ENCODE assay signal across 15 cellular contexts in the genomic region with DNA sequence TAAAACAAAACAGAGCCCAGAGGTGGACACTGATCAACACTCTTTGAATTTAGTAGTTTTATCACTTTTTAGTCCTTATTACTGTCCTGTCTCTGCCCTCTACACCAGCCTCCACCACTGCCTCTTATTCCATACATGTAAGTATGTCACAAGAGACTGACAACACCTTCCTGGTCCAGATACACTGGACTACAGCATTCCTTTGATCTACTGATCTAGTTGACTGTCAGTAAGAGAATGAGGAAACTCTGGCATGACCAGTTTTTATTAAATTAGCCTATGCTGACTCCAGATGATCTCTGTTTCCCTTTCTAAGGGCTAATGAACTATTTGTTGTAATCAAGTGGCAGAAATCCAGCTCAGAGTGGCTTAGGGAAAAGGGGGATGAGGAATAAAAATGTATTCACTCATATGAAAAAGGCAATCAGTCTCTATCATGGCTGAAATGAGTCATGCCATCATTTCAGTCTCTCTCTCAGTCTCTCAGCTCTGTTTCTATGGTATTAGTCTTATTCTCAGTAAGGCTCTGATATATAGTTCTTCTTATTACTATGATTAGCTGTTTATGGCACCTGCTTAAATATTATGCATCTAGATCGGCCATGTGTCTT. TPM values are rescaled to one million over a fixed set of nuclear protein-coding genes. Genes with fewer than 3 reads are reported as not detected.
A peak's percentile ranks its signal among the peaks of the same experiment; 100 is the strongest.
DNase-seq lines count a peak whose midpoint lies in the region; ATAC-seq and TF ChIP-seq lines count a peak whose summit lies in the region.
"Had no signal": no experiment of that assay in that cellular context is flagged by ENCODE, and none has a peak within 500 bp of the region (broad histone marks: within the 10 kb centered on the region; RNA-seq: fewer than 3 reads in every experiment).

No MANE protein-coding gene starts in this region.

- H3K4me1 ChIP-seq in stomach: peaks cover 39 to 85% (median 64%) of the 10 kb centered on the region in 4 donors
- H3K4me1 ChIP-seq in colonic mucosa: no peaks in the 10 kb centered on the region

- H3K27ac ChIP-seq in stomach (peak overlapping the region; percentile 26 to 97 (median 58)), colonic mucosa (no peak overlapping the region)
- H3K27ac ChIP-seq: thyroid gland had no signal

- no peak for TF ChIP-seq POLR2A in stomach (IDR thresholded peaks at IDR 0.05)

- H3K36me3 ChIP-seq in stomach (peaks cover 0 to 9% (median 5%) of the 10 kb centered on the region in 4 donors), colonic mucosa (no peaks in the 10 kb centered on the region)
- H3K36me3 ChIP-seq: thyroid gland had no signal

- no peak for TF ChIP-seq EP300 in stomach (IDR thresholded peaks at IDR 0.05)

- no peaks in the 10 kb centered on the region for H3K36me3 Mint-ChIP-seq in activated CD4-positive, alpha-beta T cell treated with anti-CD3 and anti-CD28 coated beads for 36 hours (ENCODE audit: low read depth)
- H3K36me3 Mint-ChIP-seq in activated CD4-positive, alpha-beta T cell treated with anti-CD3 and anti-CD28 coated beads, Interleukin-2, amount 10 ng/mL, durations not matched to agents 7 days and 5 days (ENCODE audit: low read depth): no peaks in the 10 kb centered on the region
- H3K36me3 Mint-ChIP-seq: natural killer cell had no signal

- WGBS in stomach, 5 donors: 14 to 54% (median 30%) methylated on average over 1 of the region's 1 CpG

- H3K27me3 ChIP-seq in stomach: no peaks in the 10 kb centered on the region
- no peaks in the 10 kb centered on the region for H3K27me3 ChIP-seq in colonic mucosa
- H3K27me3 ChIP-seq: thyroid gland had no signal

- intact Hi-C loops in activated CD4-positive, alpha-beta T cell treated with anti-CD3 and anti-CD28 coated beads for 36 hours (cut with DNase I, micrococcal nuclease): no loop called here
- intact Hi-C loops in left colon (cut with DNase I, micrococcal nuclease) (no loop called here), stomach (cut with DNase I; ENCODE audit: low total_unique reads) (no loop called here), colonic mucosa (cut with DNase I) (no loop called here)

- POLR2A ChIA-PET in activated CD4-positive, alpha-beta T cell treated with anti-CD3 and anti-CD28 coated beads for 36 hours (lab: Charles Lee): interaction anchor here (0.9 kb wide), 1 partner anchor 36 kb away, joined by 3 read pairs; a partner anchor contains a TSS
- POLR2A ChIA-PET in activated CD4-positive, alpha-beta T cell treated with anti-CD3 and anti-CD28 coated beads, Interleukin-2, amount 10 ng/mL, durations not matched to agents 7 days and 5 days (lab: Charles Lee): no interaction called here

- H3K9me3 ChIP-seq in stomach (no peaks in the 10 kb centered on the region), colonic mucosa (no peaks in the 10 kb centered on the region)
- H3K9me3 ChIP-seq: thyroid gland had no signal

- H3K4me3 Mint-ChIP-seq in activated CD4-positive, alpha-beta T cell treated with anti-CD3 and anti-CD28 coated beads for 36 hours: no peak overlapping the region
- no peak overlapping the region for H3K4me3 Mint-ChIP-seq in activated CD4-positive, alpha-beta T cell treated with anti-CD3 and anti-CD28 coated beads, Interleukin-2, amount 10 ng/mL, durations not matched to agents 7 days and 5 days
- H3K4me3 Mint-ChIP-seq: dendritic cell treated with granulocyte-macrophage colony-stimulating factor and Interleukin-4, amounts not matched to agents 40 ng/mL and 50 ng/mL, for 4 days; natural killer cell had no signal

- H3K4me3 ChIP-seq in stomach (no peak overlapping the region), colonic mucosa (no peak overlapping the region)
- H3K4me3 ChIP-seq: thyroid gland had no signal

- CTCF ChIA-PET in activated CD4-positive, alpha-beta T cell treated with anti-CD3 and anti-CD28 coated beads for 36 hours (lab: Charles Lee): interaction anchor here (0.6 to 1.7 kb wide), 12 partner anchors 8 to 262 kb away, joined by 3 to 7 read pairs (median 3); no protein-coding TSS in a partner anchor
- CTCF ChIA-PET in activated CD4-positive, alpha-beta T cell treated with anti-CD3 and anti-CD28 coated beads, Interleukin-2, amount 10 ng/mL, durations not matched to agents 7 days and 5 days (lab: Charles Lee): interaction anchor here (0.9 to 2.9 kb wide), 3 partner anchors 7 to 118 kb away, joined by 3 to 8 read pairs (median 3); no protein-coding TSS in a partner anchor

- TF ChIP-seq CTCF in stomach (IDR thresholded peaks at IDR 0.05) (no peak), colonic mucosa (IDR thresholded peaks at IDR 0.05) (no peak)

- H3K9me3 Mint-ChIP-seq in activated CD4-positive, alpha-beta T cell treated with anti-CD3 and anti-CD28 coated beads for 36 hours (ENCODE audit: low read depth): no peaks in the 10 kb centered on the region
- no peaks in the 10 kb centered on the region for H3K9me3 Mint-ChIP-seq in activated CD4-positive, alpha-beta T cell treated with anti-CD3 and anti-CD28 coated beads, Interleukin-2, amount 10 ng/mL, durations not matched to agents 7 days and 5 days
- H3K9me3 Mint-ChIP-seq: dendritic cell treated with granulocyte-macrophage colony-stimulating factor and Interleukin-4, amounts not matched to agents 40 ng/mL and 50 ng/mL, for 4 days; natural killer cell had no signal

- DNase-seq in activated CD4-positive, alpha-beta T cell treated with anti-CD3 and anti-CD28 coated beads for 36 hours: no peak
- no peak for DNase-seq in activated CD4-positive, alpha-beta T cell treated with anti-CD3 and anti-CD28 coated beads, Interleukin-2, amount 10 ng/mL, durations not matched to agents 7 days and 5 days
- DNase-seq in left colon: no peak
- no peak for DNase-seq in stomach
- DNase-seq in NCI-H524 treated with DMSO at 0.1 percent for 48 hours (lab: John Stamatoyannopoulos, UW): no peak
- no peak for DNase-seq in 8988T
- no peak for DNase-seq in colonic mucosa
- DNase-seq: amniotic stem cell, natural killer cell, NCI-H187, NCI-H748 treated with DMSO at 0.1 percent for 48 hours, SHP77 treated with DMSO at 0.1 percent for 48 hours, thyroid gland had no signal

- H3K27me3 Mint-ChIP-seq in activated CD4-positive, alpha-beta T cell treated with anti-CD3 and anti-CD28 coated beads for 36 hours: no peaks in the 10 kb centered on the region
- H3K27me3 Mint-ChIP-seq in activated CD4-positive, alpha-beta T cell treated with anti-CD3 and anti-CD28 coated beads, Interleukin-2, amount 10 ng/mL, durations not matched to agents 7 days and 5 days: peaks cover 2% of the 10 kb centered on the region

- H3K9ac ChIP-seq in colonic mucosa (ENCODE audit: low read depth in 2 of 2, low read length in 2 of 2): no peak overlapping the region

- no peak overlapping the region for H3K27ac Mint-ChIP-seq in activated CD4-positive, alpha-beta T cell treated with anti-CD3 and anti-CD28 coated beads for 36 hours
- no peak overlapping the region for H3K27ac Mint-ChIP-seq in activated CD4-positive, alpha-beta T cell treated with anti-CD3 and anti-CD28 coated beads, Interleukin-2, amount 10 ng/mL, durations not matched to agents 7 days and 5 days
- H3K27ac Mint-ChIP-seq: dendritic cell treated with granulocyte-macrophage colony-stimulating factor and Interleukin-4, amounts not matched to agents 40 ng/mL and 50 ng/mL, for 4 days; natural killer cell had no signal

- H3K4me1 Mint-ChIP-seq in activated CD4-positive, alpha-beta T cell treated with anti-CD3 and anti-CD28 coated beads for 36 hours: peaks cover 9% of the 10 kb centered on the region
- no peaks in the 10 kb centered on the region for H3K4me1 Mint-ChIP-seq in activated CD4-positive, alpha-beta T cell treated with anti-CD3 and anti-CD28 coated beads, Interleukin-2, amount 10 ng/mL, durations not matched to agents 7 days and 5 days
- H3K4me1 Mint-ChIP-seq: natural killer cell had no signal

- peak; percentile 96 for ATAC-seq in activated CD4-positive, alpha-beta T cell treated with anti-CD3 and anti-CD28 coated beads for 36 hours
- ATAC-seq in SK-N-SH treated with all-trans-retinoic acid at 6 μM for 48 hours (peak; percentile 72), left colon (peak; percentile 48)
- ATAC-seq: natural killer cell had no signal

TF ChIP-seq in SK-N-SH treated with all-trans-retinoic acid at 6 μM for 48 hours, 23 proteins besides CTCF, POLR2A, EP300 and RAD21 (continues in another document):
- TF ChIP-seq, protein P1, sequence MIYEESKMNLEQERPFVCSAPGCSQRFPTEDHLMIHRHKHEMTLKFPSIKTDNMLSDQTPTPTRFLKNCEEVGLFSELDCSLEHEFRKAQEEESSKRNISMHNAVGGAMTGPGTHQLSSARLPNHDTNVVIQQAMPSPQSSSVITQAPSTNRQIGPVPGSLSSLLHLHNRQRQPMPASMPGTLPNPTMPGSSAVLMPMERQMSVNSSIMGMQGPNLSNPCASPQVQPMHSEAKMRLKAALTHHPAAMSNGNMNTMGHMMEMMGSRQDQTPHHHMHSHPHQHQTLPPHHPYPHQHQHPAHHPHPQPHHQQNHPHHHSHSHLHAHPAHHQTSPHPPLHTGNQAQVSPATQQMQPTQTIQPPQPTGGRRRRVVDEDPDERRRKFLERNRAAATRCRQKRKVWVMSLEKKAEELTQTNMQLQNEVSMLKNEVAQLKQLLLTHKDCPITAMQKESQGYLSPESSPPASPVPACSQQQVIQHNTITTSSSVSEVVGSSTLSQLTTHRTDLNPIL (CRISPR knock-in tag; IDR thresholded peaks at IDR 0.05; ENCODE audit: low read depth): peak; percentile 21; the same call in 1 of the 2 replicates
- TF ChIP-seq ZC3H10 (CRISPR knock-in tag; IDR thresholded peaks at IDR 0.05): peak; percentile 58; the same call in 1 of the 2 replicates

RNA-seq across cellular contexts. Expression of a gene that starts 5.5 kb away (rescaled TPM):
- 1 to 10 TPM; 1.7 to 2.1 TPM for total RNA-seq in activated CD4-positive, alpha-beta T cell treated with anti-CD3 and anti-CD28 coated beads for 36 hours
- total RNA-seq in activated CD4-positive, alpha-beta T cell treated with anti-CD3 and anti-CD28 coated beads, Interleukin-2, amount 10 ng/mL, durations not matched to agents 7 days and 5 days: under 1 TPM; 0.37 to 0.52 TPM
- total RNA-seq in left colon (10 to 100 TPM; 14.2 to 23.5 TPM), stomach (10 to 100 TPM; 21.3 to 64.2 (median 25.7) TPM), colonic mucosa (10 to 100 TPM; 11.9 to 15.7 TPM)
- polyA plus RNA-seq in stomach: 10 to 100 TPM in 1 of 3 donors, 1 to 10 TPM in 2; 8.0 to 15.1 (median 9.3) TPM

RNA-seq across cellular contexts. Expression of a gene that starts 35.6 kb away (rescaled TPM):
- 100 to 1,000 TPM; 169 to 203 TPM for total RNA-seq in activated CD4-positive, alpha-beta T cell treated with anti-CD3 and anti-CD28 coated beads for 36 hours
- total RNA-seq in activated CD4-positive, alpha-beta T cell treated with anti-CD3 and anti-CD28 coated beads, Interleukin-2, amount 10 ng/mL, durations not matched to agents 7 days and 5 days: 100 to 1,000 TPM; 164 to 199 TPM
- total RNA-seq in left colon (100 to 1,000 TPM; 202 to 229 TPM), stomach (100 to 1,000 TPM; 171 to 408 (median 217) TPM), colonic mucosa (100 to 1,000 TPM; 248 to 257 TPM)
- polyA plus RNA-seq in stomach: 10 to 100 TPM; 60.5 to 95.5 (median 74.8) TPM

Comparison
In these comparisons a context has a peak if more than half of its experiments do, and no peak if none do; other contexts are left out.
1. RNA of a gene that starts 5.5 kb away (total RNA-seq): 21.3 to 64.2 TPM in stomach, 14.2 to 23.5 TPM in left colon and 11.9 to 15.7 TPM in colonic mucosa; 1.7 to 2.1 TPM in activated CD4-positive, alpha-beta T cell treated with anti-CD3 and anti-CD28 coated beads for 36 hours and 0.37 to 0.52 TPM in activated CD4-positive, alpha-beta T cell treated with anti-CD3 and anti-CD28 coated beads, Interleukin-2, amount 10 ng/mL, durations not matched to agents 7 days and 5 days; every median in the first group is over 4 times any median in the second.
2. Peak in every context shown above with its lines, with median percentiles within 50 percentile points of each other: ATAC-seq.